In genomic region chr19:7857727-7858701, GRCh38 we compare ENCODE assay signal across 1 cellular context.
TF ChIP-seq lines count a peak whose summit lies in the region.

No MANE protein-coding gene starts in this region.

TF ChIP-seq in K562, 482 proteins besides CTCF, POLR2A, EP300 and RAD21 (continued from another document and continues in another):
- TF ChIP-seq PRDM10 (IDR thresholded peaks at IDR 0.05; ENCODE audit: partially characterized antibody) (peak; percentile 35), CHD4 (IDR thresholded peaks at IDR 0.05; ENCODE audit: insufficient read depth, insufficient replicate concordance, low read depth, low read length, poor library complexity, severe bottlenecking) (no peak), CREB1 (IDR thresholded peaks at IDR 0.05) (peak; percentile 74; the same call in 1 of the 2 replicates), CREB1 (CRISPR knock-in tag; IDR thresholded peaks at IDR 0.05) (peak; percentile 72), PRPF4 (IDR thresholded peaks at IDR 0.05; ENCODE audit: insufficient read depth, low read depth, low read length, poor library complexity, severe bottlenecking) (no peak), RBFOX2 (IDR thresholded peaks at IDR 0.05; ENCODE audit: low read depth, low read length) (peak; percentile 53), ZNF717 (CRISPR knock-in tag; IDR thresholded peaks at IDR 0.05) (no peak), ZNF431 (CRISPR knock-in tag; IDR thresholded peaks at IDR 0.05) (peak; percentile 39; the same call in 1 of the 2 replicates), SMAD4 (CRISPR knock-in tag; conservative IDR thresholded peaks at IDR 0.05) (no peak), POLR2G (IDR thresholded peaks at IDR 0.05; ENCODE audit: low read depth, low read length) (peak; percentile 71), ZNF740 (CRISPR knock-in tag; IDR thresholded peaks at IDR 0.05) (no peak), ZNF740 (tag; IDR thresholded peaks at IDR 0.05) (no peak), ZBTB40 (IDR thresholded peaks at IDR 0.05) (peak; percentile 43; the same call in 1 of the 2 replicates), ZBTB40 (CRISPR knock-in tag; IDR thresholded peaks at IDR 0.05) (no peak), NFYB (IDR thresholded peaks at IDR 0.05; ENCODE audit: extremely low read depth, insufficient read length) (no peak), PHF8 (IDR thresholded peaks at IDR 0.05; ENCODE audit: borderline replicate concordance, low read length) (peak; percentile 34; the same call in 1 of the 2 replicates), BHLHE40 (IDR thresholded peaks at IDR 0.05; ENCODE audit: low read length) (0 out of 2 replicates have a peak, but pooled peaks have one; percentile 27), GTF2A2 (tag; IDR thresholded peaks at IDR 0.05) (no peak), MNT (conservative IDR thresholded peaks at IDR 0.05) (0 out of 4 replicates have a peak, but pooled peaks of 1 of the 2 experiments have one; percentile 22), MAFF (IDR thresholded peaks at IDR 0.05; ENCODE audit: low read length) (0 out of 2 replicates have a peak, but pooled peaks have one; percentile 8), ZMIZ1 (IDR thresholded peaks at IDR 0.05; ENCODE audit: low read depth in 2 of 2, low read length in 2 of 2) (0 out of 4 replicates have a peak, but pooled peaks of 1 of the 2 experiments have one; percentile 29), NRF1 (conservative IDR thresholded peaks at IDR 0.05 in 1 of 2, IDR thresholded peaks at IDR 0.05 in 1 of 2) (peak; percentile 61 to 64), MYNN (IDR thresholded peaks at IDR 0.05) (no peak), MYNN (CRISPR knock-in tag; IDR thresholded peaks at IDR 0.05) (no peak), E2F6 (IDR thresholded peaks at IDR 0.05; ENCODE audit: borderline replicate concordance in 1 of 2, extremely low read depth in 1 of 2, insufficient read depth in 1 of 2, insufficient read length in 1 of 2, low read depth in 1 of 2, low read length in 1 of 2, poor library complexity in 1 of 2, severe bottlenecking in 1 of 2) (peak; percentile 45), ZNF124 (CRISPR knock-in tag; IDR thresholded peaks at IDR 0.05) (no peak), CBX2 (IDR thresholded peaks at IDR 0.05; ENCODE audit: insufficient read depth, low read length, poor library complexity, severe bottlenecking) (no peak), ZKSCAN1 (IDR thresholded peaks at IDR 0.05; ENCODE audit: low read depth, low read length) (peak; percentile 96), GABPB2 (CRISPR knock-in tag; conservative IDR thresholded peaks at IDR 0.05) (no peak), CXXC5 (CRISPR knock-in tag; IDR thresholded peaks at IDR 0.05) (peak; percentile 30; the same call in 1 of the 2 replicates), HDAC2 (IDR thresholded peaks at IDR 0.05) (peak; percentile 62; the same call in 1 of the 2 replicates), CREBBP (IDR thresholded peaks at IDR 0.05; ENCODE audit: low read depth, low read length) (no peak), ZFX (CRISPR knock-in tag; IDR thresholded peaks at IDR 0.05) (peak; percentile 37), VEZF1 (CRISPR knock-in tag; IDR thresholded peaks at IDR 0.05) (peak; percentile 78), ATF3 (IDR thresholded peaks at IDR 0.05) (peak; percentile 71), ATF3 (CRISPR knock-in tag; conservative IDR thresholded peaks at IDR 0.05) (no peak), MAZ (CRISPR knock-in tag; conservative IDR thresholded peaks at IDR 0.05 in 1 of 2, IDR thresholded peaks at IDR 0.05 in 1 of 2) (peak in 1 of 2 experiments; percentile 77; a peak in 1 of 4 replicates)
